In the genomic region with DNA sequence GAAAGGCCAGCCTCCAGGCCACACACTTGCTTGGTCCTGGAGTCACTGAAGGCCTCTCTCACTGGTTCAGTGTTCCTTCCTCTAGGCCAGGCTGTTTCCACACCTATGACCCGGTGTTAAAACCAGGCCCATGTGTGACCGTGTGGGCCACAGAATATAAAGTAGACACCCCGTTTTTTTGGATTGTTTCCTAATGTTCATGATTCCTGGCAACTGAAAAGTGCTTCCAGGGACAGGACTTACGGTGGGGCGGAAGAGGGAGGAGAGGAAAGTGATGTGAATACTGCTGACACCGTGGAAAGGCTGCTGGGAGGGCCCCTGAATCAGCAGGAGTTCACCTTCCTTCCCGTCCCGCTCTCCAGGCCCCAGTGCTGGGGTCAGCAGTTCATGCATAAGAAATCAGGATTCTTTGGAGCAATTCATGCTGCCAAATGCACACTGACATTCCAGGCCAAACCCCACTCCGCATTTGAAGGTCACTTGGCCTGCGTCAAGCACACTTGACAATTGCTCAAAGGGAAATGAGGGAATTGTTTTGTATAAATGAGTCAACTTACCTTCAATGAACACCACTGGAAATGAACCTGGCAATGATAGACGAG, we compare ENCODE assay signal across 16 cellular contexts.
DNase-seq lines count a peak whose midpoint lies in the region; ATAC-seq and TF ChIP-seq lines count a peak whose summit lies in the region.
"Had no signal": no experiment of that assay in that cellular context is flagged by ENCODE, and none has a peak within 500 bp of the region (broad histone marks: within the 10 kb centered on the region; RNA-seq: fewer than 3 reads in every experiment).

No MANE protein-coding gene starts in this region.

- H3K4me3 ChIP-seq in body of pancreas (no peak overlapping the region), upper lobe of left lung (no peak overlapping the region)
- H3K4me3 ChIP-seq: breast epithelium had no signal

- 68 to 69% methylated on average over 11 of the region's 11 CpGs for WGBS in body of pancreas, 2 donors
- WGBS in upper lobe of left lung, 2 donors = 54 to 60% methylated on average over 11 of the region's 11 CpGs

- no peak overlapping the region for H3K27ac Mint-ChIP-seq in nephron progenitor cell
- H3K27ac Mint-ChIP-seq: B cell had no signal

- H3K27ac ChIP-seq in body of pancreas = peak overlapping the region in 1 of 4 donors; percentile 21
- H3K27ac ChIP-seq in upper lobe of left lung = peak overlapping the region in 1 of 4 donors; percentile 18

- no peak for TF ChIP-seq POLR2A in body of pancreas (IDR thresholded peaks at IDR 0.05)
- no peak for TF ChIP-seq POLR2A in upper lobe of left lung (IDR thresholded peaks at IDR 0.05)

- TF ChIP-seq EP300 in upper lobe of left lung (IDR thresholded peaks at IDR 0.05) = peak in 1 of 4 donors; percentile 41

- no peaks in the 10 kb centered on the region for H3K9me3 ChIP-seq in body of pancreas
- no peaks in the 10 kb centered on the region for H3K9me3 ChIP-seq in upper lobe of left lung
- H3K9me3 ChIP-seq: breast epithelium had no signal

- H3K4me1 ChIP-seq in body of pancreas (no peaks in the 10 kb centered on the region), upper lobe of left lung (peaks cover 0 to 14% (median 0%) of the 10 kb centered on the region in 4 donors)
- H3K4me1 ChIP-seq: breast epithelium had no signal

- no peaks in the 10 kb centered on the region for H3K36me3 Mint-ChIP-seq in nephron progenitor cell (ENCODE audit: low read depth)

- H3K4me3 Mint-ChIP-seq in nephron progenitor cell = no peak overlapping the region
- H3K4me3 Mint-ChIP-seq: B cell had no signal

- DNase-seq in body of pancreas (peak in 3 of 4 donors; percentile 7 to 17 (median 16)), left ventricle myocardium superior (peak; percentile 46), nephron progenitor cell (peak; percentile 18), upper lobe of left lung (peak in 1 of 2 donors; percentile 65), NCI-H510A treated with DMSO at 0.1 percent for 48 hours (lab: John Stamatoyannopoulos, UW) (no peak)
- DNase-seq: activated gamma-delta T cell treated with Interleukin-2 at 50 U/mL for 16 hours, DMS 273 treated with DMSO at 0.1 percent for 48 hours, KG1, NCI-H446 treated with DMSO at 0.1 percent for 48 hours, PC-3, substantia nigra had no signal

- H3K36me3 ChIP-seq in body of pancreas (replicated peaks in 1 of 2; ENCODE audit: insufficient read depth in 1 of 2, low read depth in 2 of 2) = no peaks in the 10 kb centered on the region
- H3K36me3 ChIP-seq in upper lobe of left lung = no peaks in the 10 kb centered on the region
- H3K36me3 ChIP-seq: breast epithelium had no signal

- H3K27me3 Mint-ChIP-seq in nephron progenitor cell (ENCODE audit: low read depth, poor library complexity) = peaks cover 8% of the 10 kb centered on the region

- TF ChIP-seq CTCF in body of pancreas (IDR thresholded peaks at IDR 0.05) (no peak), nephron progenitor cell (IDR thresholded peaks at IDR 0.05) (no peak), upper lobe of left lung (IDR thresholded peaks at IDR 0.05) (no peak)

- no peaks in the 10 kb centered on the region for H3K9me3 Mint-ChIP-seq in nephron progenitor cell

- H3K27me3 ChIP-seq in body of pancreas (no peaks in the 10 kb centered on the region), upper lobe of left lung (no peaks in the 10 kb centered on the region)
- H3K27me3 ChIP-seq: breast epithelium had no signal

- intact Hi-C loops in body of pancreas (cut with DNase I) = no loop called here
- intact Hi-C loops in left ventricle myocardium superior (cut with micrococcal nuclease) = no loop called here

- peaks cover 61% of the 10 kb centered on the region for H3K4me1 Mint-ChIP-seq in nephron progenitor cell

- peak; percentile 42 for ATAC-seq in body of pancreas
- peak; percentile 85 for ATAC-seq in left ventricle myocardium superior
- peak; percentile 40 to 84 for ATAC-seq in upper lobe of left lung (ENCODE audit: low FRiP score in 2 of 2)
- ATAC-seq in HG03039 (IDR thresholded peaks at IDR 0.05; ENCODE audit: unreplicated experiment) = no peak
- no peak for ATAC-seq in HG03135 (IDR thresholded peaks at IDR 0.05; ENCODE audit: unreplicated experiment)
- ATAC-seq: HCT116, PC-3 had no signal

Comparison
In these comparisons a context has a peak if more than half of its experiments do, and no peak if none do; other contexts are left out.
1. ATAC-seq: peak in body of pancreas (single experiment), left ventricle myocardium superior (single experiment) and upper lobe of left lung (2 of 2); none in HG03039 (single experiment) and HG03135 (single experiment).